Comparison of ENCODE assay signal across 14 cellular contexts in genomic region chr9:123511326-123511974, GRCh38.
"Had no signal": no experiment of that assay in that cellular context is flagged by ENCODE, and none has a peak within 500 bp of the region (broad histone marks: within the 10 kb centered on the region; RNA-seq: fewer than 3 reads in every experiment).

No MANE protein-coding gene starts in this region.

- H3K4me1 ChIP-seq: colonic mucosa, foreskin keratinocyte, left lung, transverse colon had no signal

- H3K27ac Mint-ChIP-seq: activated CD4-positive, alpha-beta memory T cell treated with anti-CD3 and anti-CD28 coated beads, Interleukin-2, amount 10 ng/mL, durations not matched to agents 7 days and 5 days; activated T-helper 1 cell treated with anti-CD3 and anti-CD28 coated beads, Interleukin-12 subunit alpha, Interleukin-12 subunit beta, Interleukin-2, Interleukin-4 antibody, amounts not matched to agents 30 ng/mL and 10 ng/mL and 1 ng/mL, durations not matched to agents 14 hours and 24 hours and 36 hours had no signal

- H3K9me3 Mint-ChIP-seq: activated CD4-positive, alpha-beta memory T cell treated with anti-CD3 and anti-CD28 coated beads, Interleukin-2, amount 10 ng/mL, durations not matched to agents 7 days and 5 days; activated T-helper 1 cell treated with anti-CD3 and anti-CD28 coated beads, Interleukin-12 subunit alpha, Interleukin-12 subunit beta, Interleukin-2, Interleukin-4 antibody, amounts not matched to agents 30 ng/mL and 10 ng/mL and 1 ng/mL, durations not matched to agents 14 hours and 24 hours and 36 hours had no signal

- H3K27me3 ChIP-seq: colonic mucosa, foreskin keratinocyte, heart left ventricle, left lung, ovary, transverse colon had no signal

- H3K9me3 ChIP-seq: colonic mucosa, heart left ventricle, left lung, ovary, transverse colon had no signal

- ATAC-seq: foreskin keratinocyte, left lung had no signal

- H3K27ac ChIP-seq: colonic mucosa, foreskin keratinocyte, heart left ventricle, left lung, ovary, transverse colon had no signal

- H3K4me1 Mint-ChIP-seq: activated CD4-positive, alpha-beta memory T cell treated with anti-CD3 and anti-CD28 coated beads, Interleukin-2, amount 10 ng/mL, durations not matched to agents 7 days and 5 days had no signal

- H3K36me3 ChIP-seq: colonic mucosa, left lung, ovary, transverse colon had no signal

- H3K27me3 Mint-ChIP-seq: activated CD4-positive, alpha-beta memory T cell treated with anti-CD3 and anti-CD28 coated beads, Interleukin-2, amount 10 ng/mL, durations not matched to agents 7 days and 5 days had no signal

- DNase-seq: activated CD4-positive, alpha-beta memory T cell treated with anti-CD3 and anti-CD28 coated beads, Interleukin-2, amount 10 ng/mL, durations not matched to agents 7 days and 5 days; activated CD4-positive, alpha-beta T cell treated with anti-CD3 and anti-CD28 coated beads for 1 hour; activated CD8-positive, alpha-beta memory T cell treated with anti-CD3 and anti-CD28 coated beads, Interleukin-2, amount 50 U/mL, for 48 hours; activated naive CD4-positive, alpha-beta T cell; colonic mucosa; effector CD4-positive, alpha-beta T cell; foreskin keratinocyte; heart left ventricle; left lung; mesendoderm; ovary; small intestine; transverse colon had no signal

- H3K4me3 ChIP-seq: colonic mucosa, heart left ventricle, left lung, ovary, transverse colon had no signal

- H3K4me3 Mint-ChIP-seq: activated CD4-positive, alpha-beta memory T cell treated with anti-CD3 and anti-CD28 coated beads, Interleukin-2, amount 10 ng/mL, durations not matched to agents 7 days and 5 days; activated T-helper 1 cell treated with anti-CD3 and anti-CD28 coated beads, Interleukin-12 subunit alpha, Interleukin-12 subunit beta, Interleukin-2, Interleukin-4 antibody, amounts not matched to agents 30 ng/mL and 10 ng/mL and 1 ng/mL, durations not matched to agents 14 hours and 24 hours and 36 hours had no signal
